In the genomic region with DNA sequence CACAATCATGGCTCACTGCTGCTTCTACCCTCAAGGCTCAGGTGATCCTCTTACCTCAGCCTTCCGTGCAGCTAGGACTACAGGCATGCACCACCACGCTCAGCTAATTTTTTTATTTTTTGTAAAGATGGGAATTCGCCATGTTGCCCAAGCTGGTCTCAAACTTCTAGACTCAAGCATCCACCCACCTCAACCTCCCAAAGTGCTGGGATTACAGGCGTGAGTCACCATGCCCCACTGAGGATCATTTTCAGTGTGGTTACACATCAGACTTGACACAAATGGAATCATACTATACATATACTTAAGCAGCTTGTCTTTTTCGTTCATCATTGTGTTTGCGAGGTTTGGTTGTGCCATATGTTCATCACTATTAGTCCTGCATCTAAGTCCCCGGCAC, we compare ENCODE assay signal across 10 cellular contexts. TPM values are rescaled to one million over a fixed set of nuclear protein-coding genes. Genes with fewer than 3 reads are reported as not detected.
"Had no signal": no experiment of that assay in that cellular context is flagged by ENCODE, and none has a peak within 500 bp of the region (broad histone marks: within the 10 kb centered on the region; RNA-seq: fewer than 3 reads in every experiment).

No MANE protein-coding gene starts in this region.

- DNase-seq: activated naive CD4-positive, alpha-beta T cell treated with anti-CD3 and anti-CD28 coated beads, Interleukin-2, amount 50 U/mL, for 16 hours; dermis blood vessel endothelial cell; left ventricle myocardium superior; nephron progenitor cell; sigmoid colon; stimulated activated CD4-positive, alpha-beta T cell treated with anti-CD3 and anti-CD28 coated beads, Interleukin-2, amount 100 ng/mL, for 48 hours; stimulated activated CD8-positive, alpha-beta memory T cell treated with anti-CD3 and anti-CD28 coated beads, Interleukin-4, amount 100 ng/mL, for 48 hours; stomach had no signal

- ATAC-seq: left ventricle myocardium superior had no signal

RNA-seq across cellular contexts. Expression of a gene that starts 26.6 kb away (rescaled TPM):
- total RNA-seq: kidney epithelial cell had no signal

RNA-seq across cellular contexts. Expression of a gene that starts 58.1 kb away (rescaled TPM):
- total RNA-seq: epithelial cell of proximal tubule, kidney epithelial cell had no signal
